Comparison of ENCODE assay signal across 29 cellular contexts in genomic region chr11:8747173-8747572, GRCh38.
DNase-seq lines count a peak whose midpoint lies in the region; ATAC-seq, FAIRE-seq and TF ChIP-seq lines count a peak whose summit lies in the region.
"Had no signal": no experiment of that assay in that cellular context is flagged by ENCODE, and none has a peak within 500 bp of the region (broad histone marks: within the 10 kb centered on the region; RNA-seq: fewer than 3 reads in every experiment).

No MANE protein-coding gene starts in this region.

- no peak overlapping the region for H4K8ac ChIP-seq in IMR-90 (ENCODE audit: low read depth in 2 of 2, low read length in 2 of 2)

- H2BK5ac ChIP-seq in IMR-90 (ENCODE audit: low read depth, low read length, poor library complexity, severe bottlenecking) = no peak overlapping the region

- H3K9me1 ChIP-seq in IMR-90 (ENCODE audit: insufficient read depth, low read length) = peaks cover 39% of the 10 kb centered on the region

- H3K14ac ChIP-seq in IMR-90 (replicated peaks; ENCODE audit: low read depth, low read length) = no peak overlapping the region

- no peak overlapping the region for H4K91ac ChIP-seq in IMR-90 (ENCODE audit: insufficient read depth, low read depth, low read length)

- no peak for TF ChIP-seq POLR2A in IMR-90 (IDR thresholded peaks at IDR 0.05; ENCODE audit: low read depth, low read length)
- no peak for TF ChIP-seq POLR2A in GM12878 (IDR thresholded peaks at IDR 0.05; ENCODE audit: low read depth, low read length)

- no peak overlapping the region for H2BK120ac ChIP-seq in IMR-90 (ENCODE audit: low read depth, low read length)

- no TSS peak for BruUV-seq in IMR-90 (replicated peaks; lab: Mats Ljungman, UMichigan)
- BruUV-seq in GM12878 (replicated peaks; lab: Mats Ljungman, UMichigan) = no TSS peak

- no peak for TF ChIP-seq EP300 in GM12878 (IDR thresholded peaks at IDR 0.05; ENCODE audit: borderline replicate concordance in 1 of 2, control insufficient read depth in 1 of 2, low read depth in 2 of 2, low read length in 2 of 2)

- no peak overlapping the region for H2BK20ac ChIP-seq in IMR-90 (ENCODE audit: low read depth, low read length)

- peaks cover 8% of the 10 kb centered on the region; the same call in 1 of the 2 replicates for H4K20me1 ChIP-seq in IMR-90 (ENCODE audit: insufficient read depth, low read length)
- no peaks in the 10 kb centered on the region for H4K20me1 ChIP-seq in GM12878 (ENCODE audit: control insufficient read depth, insufficient read depth)

- intact Hi-C loops in IMR-90 (cut with micrococcal nuclease) (no loop called here), GM12878 (cut with micrococcal nuclease; ENCODE audit: unreplicated experiment) (no loop called here)

- H2AK5ac ChIP-seq in IMR-90 (ENCODE audit: low read depth, low read length) = no peak overlapping the region

- H3K27me3 ChIP-seq in IMR-90 (ENCODE audit: control insufficient read depth, insufficient read depth, low read length) (no peaks in the 10 kb centered on the region), GM12878 (replicated peaks in 1 of 2; ENCODE audit: control insufficient read depth in 2 of 2, insufficient read depth in 2 of 2, low read length in 1 of 2) (no peaks in the 10 kb centered on the region; a peak in 1 of 4 replicates), mucosa of rectum (ENCODE audit: control insufficient read depth in 2 of 2, insufficient read depth in 2 of 2, low read length in 2 of 2) (no peaks in the 10 kb centered on the region)
- H3K27me3 ChIP-seq: brain microvascular endothelial cell, neutrophil, right atrium auricular region, SJCRH30, thyroid gland had no signal

- H3K4me2 ChIP-seq in IMR-90 (ENCODE audit: low read depth, low read length) (no peak overlapping the region), GM12878 (ENCODE audit: control insufficient read depth, insufficient read depth) (no peak overlapping the region)

- dilution Hi-C loops in IMR-90 (cut with HindIII; ENCODE audit: low sequenced_read_pairs, unreplicated experiment) = no loop called here

- CTCF ChIA-PET in IMR-90 (lab: Yijun Ruan, JAX) (interaction anchor here (1.0 kb wide), 1 partner anchor 21 kb away, joined by 3 read pairs; no protein-coding TSS in a partner anchor), GM12878 (lab: Yijun Ruan, JAX) (interaction anchor here (1.1 to 1.7 kb wide), 2 partner anchors 12 to 57 kb away, joined by 3 to 4 read pairs; no protein-coding TSS in a partner anchor)

- no peak overlapping the region for H3K9ac ChIP-seq in IMR-90 (ENCODE audit: low read depth, low read length)
- no peak overlapping the region for H3K9ac ChIP-seq in GM12878 (ENCODE audit: control insufficient read depth, insufficient read depth, low read length)
- no peak overlapping the region for H3K9ac ChIP-seq in mucosa of rectum (ENCODE audit: low read depth in 1 of 2, low read length in 2 of 2)

- H3K27ac ChIP-seq in IMR-90 (ENCODE audit: insufficient read depth, low read length) (no peak overlapping the region), GM12878 (ENCODE audit: control insufficient read depth, insufficient read depth) (no peak overlapping the region), mucosa of rectum (ENCODE audit: low read depth in 2 of 2, low read length in 2 of 2) (peak overlapping the region; percentile 26 to 34)
- H3K27ac ChIP-seq: brain microvascular endothelial cell, neutrophil, right atrium auricular region, SJCRH30 had no signal

- no peak overlapping the region for H2AFZ ChIP-seq in IMR-90 (replicated peaks; ENCODE audit: low read length, poor library complexity)
- H2AFZ ChIP-seq in GM12878 (ENCODE audit: control insufficient read depth, low read depth, low read length) = no peak overlapping the region

- no peak for TF ChIP-seq CTCF in IMR-90 (conservative IDR thresholded peaks at IDR 0.05; ENCODE audit: low read depth, low read length)
- no peak for TF ChIP-seq CTCF in GM12878 (IDR thresholded peaks at IDR 0.05 in 2 of 3, conservative IDR thresholded peaks at IDR 0.05 in 1 of 3; ENCODE audit: control insufficient read depth in 2 of 3, extremely low read depth in 1 of 3, insufficient read depth in 1 of 3, low read depth in 3 of 3, low read length in 3 of 3)

- TF ChIP-seq RAD21 in IMR-90 (IDR thresholded peaks at IDR 0.05; ENCODE audit: low read length) (no peak), GM12878 (IDR thresholded peaks at IDR 0.05; ENCODE audit: insufficient read depth, low read depth, low read length) (no peak)

- H3K79me1 ChIP-seq in IMR-90 (ENCODE audit: low read depth in 1 of 2, low read length in 2 of 2) = peaks cover 18 to 70% of the 10 kb centered on the region in 2 experiments

- H4K5ac ChIP-seq in IMR-90 (ENCODE audit: low read depth, low read length) = no peak overlapping the region

- H3K4ac ChIP-seq in IMR-90 (ENCODE audit: low read depth, low read length) = no peak overlapping the region

- FAIRE-seq in GM12878 (lab: Jason Lieb, UNC) = no peak
- FAIRE-seq: G401.6, H1, K562, RCC 7860 had no signal

- in situ Hi-C loops in IMR-90 (cut with MboI; ENCODE audit: low sequenced_read_pairs) (no loop called here), GM12878 (cut with MboI) (no loop called here)

- POLR2A ChIA-PET in IMR-90 (lab: Charles Lee; ENCODE audit: unreplicated experiment) = no interaction called here
- POLR2A ChIA-PET in GM12878 (lab: Charles Lee) = interaction anchor here (0.9 kb wide), 1 partner anchor 59 kb away, joined by 3 read pairs; no protein-coding TSS in a partner anchor

- H3K36me3 ChIP-seq in IMR-90 (ENCODE audit: control insufficient read depth, insufficient read depth, low read length) (peaks cover 22% of the 10 kb centered on the region), GM12878 (ENCODE audit: control insufficient read depth in 2 of 2, insufficient read depth in 2 of 2, low read length in 1 of 2) (no peaks in the 10 kb centered on the region), mucosa of rectum (ENCODE audit: control insufficient read depth in 2 of 2, insufficient read depth in 2 of 2, low read length in 2 of 2) (peaks cover 0 to 5% of the 10 kb centered on the region in 2 donors)
- H3K36me3 ChIP-seq: brain microvascular endothelial cell, neutrophil, thyroid gland had no signal

- no peaks in the 10 kb centered on the region for H3K9me3 ChIP-seq in IMR-90 (ENCODE audit: control insufficient read depth, insufficient read depth, low read length)
- H3K9me3 ChIP-seq in GM12878 (replicated peaks; ENCODE audit: control insufficient read depth, insufficient read depth, low read length) = no peaks in the 10 kb centered on the region; the same call in 2 of the 3 replicates
- H3K9me3 ChIP-seq in mucosa of rectum (ENCODE audit: control insufficient read depth in 2 of 2, low read length in 2 of 2) = no peaks in the 10 kb centered on the region
- H3K9me3 ChIP-seq: neutrophil, right atrium auricular region, thyroid gland had no signal

- SMC1A ChIA-PET in GM12878 (lab: Charles Lee; ENCODE audit: uncharacterized antibody, unreplicated experiment) = interaction anchor here (0.7 to 1.9 kb wide), 5 partner anchors 9 to 32 kb away, joined by 3 to 8 read pairs (median 3); no protein-coding TSS in a partner anchor

- no peak overlapping the region for H3K18ac ChIP-seq in IMR-90 (ENCODE audit: low read depth, low read length)

- no peak for ATAC-seq in IMR-90 (ENCODE audit: low read depth)
- peak; percentile 38; the same call in 1 of the 3 replicates for ATAC-seq in GM12878
- ATAC-seq: activated CD8-positive, alpha-beta T cell treated with anti-CD3 and anti-CD28 coated beads, Interleukin-2, amount 10 ng/mL, durations not matched to agents 7 days and 5 days; activated T-helper 17 cell treated with anti-CD3 and anti-CD28 coated beads, Interleukin-2, amount 50 U/mL, for 72 hours; K562; stimulated activated naive CD8-positive, alpha-beta T cell treated with anti-CD3 and anti-CD28 coated beads, Interleukin-15, amount 100 ng/mL, for 72 hours had no signal

- H2AK9ac ChIP-seq in IMR-90 (replicated peaks; ENCODE audit: low read depth, low read length, poor library complexity) = no peak overlapping the region

- RAD21 ChIA-PET in GM12878 (lab: Charles Lee; ENCODE audit: unreplicated experiment) = interaction anchor here (1.9 kb wide), 1 partner anchor 15 kb away, joined by 7 read pairs; no protein-coding TSS in a partner anchor

- DNase-seq in IMR-90 (no peak), GM12878 (ENCODE audit: low read depth, low spot score) (no peak), Kasumi-1 (lab: John Stamatoyannopoulos, UW) (no peak), NCI-H1694 (lab: John Stamatoyannopoulos, UW) (no peak), DMS114 treated with DMSO at 0.1 percent for 48 hours (lab: John Stamatoyannopoulos, UW; ENCODE audit: unreplicated experiment) (no peak), SIG-M5 (lab: John Stamatoyannopoulos, UW) (no peak)
- DNase-seq: activated CD8-positive, alpha-beta T cell treated with anti-CD3 and anti-CD28 coated beads, Interleukin-2, amount 10 ng/mL, durations not matched to agents 7 days and 5 days; activated naive CD4-positive, alpha-beta T cell treated with anti-CD3 and anti-CD28 coated beads, Interleukin-2, amount 50 U/mL, for 16 hours; brain microvascular endothelial cell; cerebellar nuclear complex; DMS79; hypothalamus; NCI-H2029; NCI-H2227 treated with DMSO at 0.1 percent for 48 hours; NCI-H526; posterior cingulate gyrus; SJCRH30; stimulated activated CD4-positive, alpha-beta T cell treated with anti-CD3 and anti-CD28 coated beads, Interleukin-2, amount 100 ng/mL, for 24 hours; stimulated activated naive CD8-positive, alpha-beta T cell treated with anti-CD3 and anti-CD28 coated beads, Interleukin-15, amount 100 ng/mL, for 72 hours; SW 1271; thyroid gland had no signal

- H3K4me1 ChIP-seq in IMR-90 (ENCODE audit: control insufficient read depth, insufficient read depth, low read length) (peaks cover 8% of the 10 kb centered on the region), GM12878 (ENCODE audit: control insufficient read depth, insufficient read depth, low read length) (no peaks in the 10 kb centered on the region), mucosa of rectum (ENCODE audit: control insufficient read depth in 2 of 2, insufficient read depth in 2 of 2, low read length in 2 of 2) (peaks cover 7 to 21% of the 10 kb centered on the region in 2 donors)
- H3K4me1 ChIP-seq: SJCRH30 had no signal

- H3K79me2 ChIP-seq in GM12878 (ENCODE audit: control insufficient read depth, insufficient read depth, low read length) = no peaks in the 10 kb centered on the region

- no peak overlapping the region for H2BK15ac ChIP-seq in IMR-90 (ENCODE audit: low read depth, low read length)

- 0 out of 2 replicates have a peak overlapping the region, but pooled peaks have one; percentile 15 for H3K23ac ChIP-seq in IMR-90 (ENCODE audit: low read depth, low read length)

- no peak overlapping the region for H3K56ac ChIP-seq in IMR-90 (ENCODE audit: extremely low read depth, insufficient read depth, low read length)

- H3K4me3 ChIP-seq in IMR-90 (ENCODE audit: insufficient read depth, low read depth, low read length) (no peak overlapping the region), GM12878 (no peak overlapping the region), mucosa of rectum (ENCODE audit: low read length in 2 of 2) (no peak overlapping the region)
- H3K4me3 ChIP-seq: K562, right atrium auricular region, SJCRH30, thyroid gland had no signal

TF ChIP-seq in IMR-90, 13 proteins besides CTCF, POLR2A, EP300 and RAD21 (continues in another document):
- no peak for TF ChIP-seq MAFK (IDR thresholded peaks at IDR 0.05; ENCODE audit: low read depth, low read length)

TF ChIP-seq in GM12878, 131 proteins besides CTCF, POLR2A, EP300 and RAD21 (continues in another document):
- TF ChIP-seq LARP7 (IDR thresholded peaks at IDR 0.05) (no peak), WRNIP1 (IDR thresholded peaks at IDR 0.05; ENCODE audit: borderline replicate concordance, low read depth, low read length) (no peak)

Comparison
In these comparisons a context has a peak if more than half of its experiments do, and no peak if none do; other contexts are left out.
1. H3K27ac ChIP-seq: peak in mucosa of rectum (2 of 2); none in IMR-90 (single experiment) and GM12878 (single experiment).